Comparison of ENCODE assay signal across 8 cellular contexts in genomic region chr19:4007021-4007835, GRCh38. TPM values are rescaled to one million over a fixed set of nuclear protein-coding genes. Genes with fewer than 3 reads are reported as not detected.
DNase-seq lines count a peak whose midpoint lies in the region; ATAC-seq lines count a peak whose summit lies in the region.

Gene PIAS4 (plus strand): TSS chr19:4007736. CDS start chr19:4007761, 25 bp downstream.

- peak within 1 kb of the TSS; percentile 94 for H3K27ac ChIP-seq in cingulate gyrus (ENCODE audit: low read depth, low read length)

- DNase-seq in Ammon's horn (ENCODE audit: low spot score) (peak; percentile 95), GM19238 (ENCODE audit: insufficient read length, low spot score) (peak; percentile 100), NCI-H524 (lab: John Stamatoyannopoulos, UW) (peak; percentile 96 to 97), left colon (peak; percentile 93 to 96)
- peak; percentile 95 for DNase-seq in activated CD4-positive, alpha-beta T cell treated with anti-CD3 and anti-CD28 coated beads for 48 hours
- peak; percentile 93 for DNase-seq in stimulated activated CD4-positive, alpha-beta T cell treated with anti-CD3 and anti-CD28 coated beads, Interleukin-1b, Interleukin-23, amount 100 ng/mL, for 48 hours

- intact Hi-C loops in left colon (cut with DNase I, micrococcal nuclease): no loop called here

- peak; percentile 80 for ATAC-seq in HG03439 (IDR thresholded peaks at IDR 0.05; ENCODE audit: unreplicated experiment)
- ATAC-seq in left colon: peak; percentile 91

RNA-seq across cellular contexts. Expression of gene PIAS4, which starts in this region (rescaled TPM):
- total RNA-seq in left colon: 10 to 100 TPM; 25.1 to 27.7 TPM

Comparison
In these comparisons a context has a peak if more than half of its experiments do, and no peak if none do; other contexts are left out.
1. Peak in every context shown above with its lines: DNase-seq, ATAC-seq and H3K27ac ChIP-seq.